In the genomic region with DNA sequence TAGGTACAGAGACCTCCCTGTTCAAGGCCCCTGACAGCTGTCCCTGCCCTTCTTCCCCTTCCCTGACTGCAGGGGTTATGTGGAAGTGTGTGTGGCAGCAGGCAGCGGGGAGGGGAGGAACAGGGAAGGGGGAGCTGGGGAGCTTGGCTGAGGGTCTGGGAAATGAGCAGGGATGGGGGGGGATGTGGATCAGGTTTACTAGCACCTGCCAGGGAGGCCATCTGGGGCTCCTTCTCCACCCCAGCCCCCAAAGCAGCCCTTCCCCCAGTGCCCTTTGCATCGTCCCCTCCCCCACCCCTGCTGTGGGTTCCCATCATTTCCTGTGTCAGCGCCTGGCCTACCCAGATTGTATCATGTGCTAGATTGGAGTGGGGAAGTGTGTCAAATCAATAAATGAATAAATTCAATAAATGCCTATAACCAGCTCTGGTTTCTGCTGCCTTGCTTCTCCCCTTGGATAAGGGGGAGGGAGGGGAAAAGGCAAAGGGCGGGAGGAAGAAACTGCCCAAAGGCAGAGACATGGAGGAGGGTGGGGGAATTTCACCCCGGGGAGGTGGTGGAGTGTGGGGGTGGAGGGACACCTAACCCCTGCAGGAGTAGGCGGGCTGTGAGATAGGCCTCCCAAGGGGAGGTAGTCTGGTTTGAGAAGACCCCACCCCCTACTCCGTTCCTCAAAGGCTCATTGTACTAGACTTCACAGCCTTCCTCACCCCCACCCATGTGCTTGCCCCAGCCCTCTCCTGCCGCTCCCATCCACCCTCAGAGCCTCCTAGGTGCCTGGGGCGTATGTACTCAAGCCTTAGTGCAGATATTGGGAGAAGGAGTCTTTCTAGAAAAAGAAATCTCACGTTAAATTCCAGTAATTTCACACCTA, we compare ENCODE assay signal across 9 cellular contexts. TPM values are rescaled to one million over a fixed set of nuclear protein-coding genes. Genes with fewer than 3 reads are reported as not detected.
DNase-seq lines count a peak whose midpoint lies in the region; ATAC-seq, FAIRE-seq and TF ChIP-seq lines count a peak whose summit lies in the region.
"Had no signal": no experiment of that assay in that cellular context is flagged by ENCODE, and none has a peak within 500 bp of the region (broad histone marks: within the 10 kb centered on the region; RNA-seq: fewer than 3 reads in every experiment).

No MANE protein-coding gene starts in this region.

- H3K79me2 ChIP-seq in smooth muscle cell (ENCODE audit: low read depth) = no peaks in the 10 kb centered on the region

- H3K4me3 ChIP-seq in GM08714 (ENCODE audit: low read length) (peak overlapping the region; percentile 45; the same call in 1 of the 2 replicates), HUES48 (ENCODE audit: low read depth, low read length) (peak overlapping the region; percentile 51), smooth muscle cell (no peak overlapping the region)

- no peak for FAIRE-seq in HTR-8/SVneo (lab: Jason Lieb, UNC)

- in situ Hi-C loops in G401 (cut with HindIII; ENCODE audit: low sequenced_read_pairs) = no loop called here

- DNase-seq in activated CD4-positive, alpha-beta T cell treated with anti-CD3 and anti-CD28 coated beads for 4 hours = peak; percentile 57 to 58
- DNase-seq in erythroblast (lab: John Stamatoyannopoulos, UW) (peak; percentile 40 to 42), smooth muscle cell (lab: John Stamatoyannopoulos, UW; ENCODE audit: unreplicated experiment) (no peak), G401 (ENCODE audit: low spot score) (no peak), HTR-8/SVneo (ENCODE audit: insufficient read length, low spot score) (no peak)

- H3K4me1 ChIP-seq in HUES48 (ENCODE audit: control insufficient read depth, insufficient read depth, low read length) (peaks cover 32% of the 10 kb centered on the region), smooth muscle cell (ENCODE audit: low read depth) (no peaks in the 10 kb centered on the region)

- no peak for TF ChIP-seq CTCF in smooth muscle cell (IDR thresholded peaks at IDR 0.05; ENCODE audit: borderline replicate concordance, insufficient read depth, poor library complexity, severe bottlenecking)

- peak overlapping the region; percentile 54 for H3K4me2 ChIP-seq in smooth muscle cell

- peak overlapping the region; percentile 82 for H3K27ac ChIP-seq in HUES48 (ENCODE audit: low read depth, low read length)
- peak overlapping the region; percentile 28 for H3K27ac ChIP-seq in smooth muscle cell (ENCODE audit: low read depth)

- H3K9ac ChIP-seq in HUES48 (ENCODE audit: low read depth, low read length) (peak overlapping the region; percentile 36; the same call in 1 of the 2 replicates), smooth muscle cell (ENCODE audit: low read depth) (no peak overlapping the region)

- no peak for TF ChIP-seq POLR2A in erythroblast (IDR thresholded peaks at IDR 0.05; ENCODE audit: low read length)

- no peaks in the 10 kb centered on the region for H3F3A ChIP-seq in smooth muscle cell (ENCODE audit: low read depth)

- WGBS in smooth muscle cell (ENCODE audit: low lambda C conversion rate) = 38% methylated on average over 9 of the region's 10 CpGs

- H3K27me3 ChIP-seq in HUES48 (ENCODE audit: control insufficient read depth, insufficient read depth, low read length) = peaks cover 4% of the 10 kb centered on the region; the same call in 1 of the 2 replicates
- H3K27me3 ChIP-seq in smooth muscle cell (ENCODE audit: low read depth) = no peaks in the 10 kb centered on the region

- no peak for ATAC-seq in HG02623 (IDR thresholded peaks at IDR 0.05; ENCODE audit: unreplicated experiment)
- ATAC-seq: HCT116 had no signal

- H3K9me3 ChIP-seq in HUES48 (ENCODE audit: control insufficient read depth, insufficient read depth, low read length) (peaks cover 20% of the 10 kb centered on the region), smooth muscle cell (replicated peaks; ENCODE audit: low read depth) (no peaks in the 10 kb centered on the region)

- H4K20me1 ChIP-seq in smooth muscle cell (ENCODE audit: low read depth) = no peaks in the 10 kb centered on the region

- H3K36me3 ChIP-seq in HUES48 (ENCODE audit: control insufficient read depth, insufficient read depth, low read length) (peaks cover 7% of the 10 kb centered on the region; the same call in 1 of the 2 replicates), smooth muscle cell (ENCODE audit: low read depth) (no peaks in the 10 kb centered on the region)

- peak overlapping the region; percentile 85 for H2AFZ ChIP-seq in smooth muscle cell (ENCODE audit: low read depth)

RNA-seq across cellular contexts. Expression of gene CXorf65, which starts 3.2 kb away (rescaled TPM):
- not detected in 2 replicates for total RNA-seq in smooth muscle cell
- not detected in 2 replicates for polyA plus RNA-seq in smooth muscle cell
- not detected in 2 replicates for total RNA-seq in G401 (2014; rRNA removed; shearing (Covaris generic))

RNA-seq across cellular contexts. Expression of gene FOXO4, which starts 7.7 kb away (rescaled TPM):
- total RNA-seq in smooth muscle cell = 3.9 and 4.1 TPM in 2 replicates
- 2.1 and 3.4 TPM in 2 replicates for polyA plus RNA-seq in smooth muscle cell
- 3.4 and 3.7 TPM in 2 replicates for total RNA-seq in G401 (2014; rRNA removed; shearing (Covaris generic))

RNA-seq across cellular contexts. Expression of gene IL2RG, which starts 8.0 kb away (rescaled TPM):
- not detected in 2 replicates for total RNA-seq in smooth muscle cell
- polyA plus RNA-seq in smooth muscle cell = not detected in 2 replicates
- total RNA-seq in G401 (2014; rRNA removed; shearing (Covaris generic)) = not detected in 2 replicates

RNA-seq across cellular contexts. Expression of gene MED12, which starts 15.0 kb away (rescaled TPM):
- 19.6 and 25.4 TPM in 2 replicates for total RNA-seq in smooth muscle cell
- polyA plus RNA-seq in smooth muscle cell = 11.8 and 13.6 TPM in 2 replicates
- total RNA-seq in G401 (2014; rRNA removed; shearing (Covaris generic)) = 10.8 and 17.7 TPM in 2 replicates

RNA-seq across cellular contexts. Expression of gene SNX12, which starts 35.2 kb away (rescaled TPM):
- total RNA-seq in smooth muscle cell = 27.4 and 27.6 TPM in 2 replicates
- 6.4 and 11.8 TPM in 2 replicates for polyA plus RNA-seq in smooth muscle cell
- total RNA-seq in G401 (2014; rRNA removed; shearing (Covaris generic)) = 86.3 and 127 TPM in 2 replicates

Comparison
In these comparisons a context has a peak if more than half of its experiments do, and no peak if none do; other contexts are left out.
1. DNase-seq: peak in activated CD4-positive, alpha-beta T cell treated with anti-CD3 and anti-CD28 coated beads for 4 hours (2 of 2) and erythroblast (2 of 2); none in smooth muscle cell (single experiment), G401 (single experiment) and HTR-8/SVneo (single experiment).